In the genomic region with DNA sequence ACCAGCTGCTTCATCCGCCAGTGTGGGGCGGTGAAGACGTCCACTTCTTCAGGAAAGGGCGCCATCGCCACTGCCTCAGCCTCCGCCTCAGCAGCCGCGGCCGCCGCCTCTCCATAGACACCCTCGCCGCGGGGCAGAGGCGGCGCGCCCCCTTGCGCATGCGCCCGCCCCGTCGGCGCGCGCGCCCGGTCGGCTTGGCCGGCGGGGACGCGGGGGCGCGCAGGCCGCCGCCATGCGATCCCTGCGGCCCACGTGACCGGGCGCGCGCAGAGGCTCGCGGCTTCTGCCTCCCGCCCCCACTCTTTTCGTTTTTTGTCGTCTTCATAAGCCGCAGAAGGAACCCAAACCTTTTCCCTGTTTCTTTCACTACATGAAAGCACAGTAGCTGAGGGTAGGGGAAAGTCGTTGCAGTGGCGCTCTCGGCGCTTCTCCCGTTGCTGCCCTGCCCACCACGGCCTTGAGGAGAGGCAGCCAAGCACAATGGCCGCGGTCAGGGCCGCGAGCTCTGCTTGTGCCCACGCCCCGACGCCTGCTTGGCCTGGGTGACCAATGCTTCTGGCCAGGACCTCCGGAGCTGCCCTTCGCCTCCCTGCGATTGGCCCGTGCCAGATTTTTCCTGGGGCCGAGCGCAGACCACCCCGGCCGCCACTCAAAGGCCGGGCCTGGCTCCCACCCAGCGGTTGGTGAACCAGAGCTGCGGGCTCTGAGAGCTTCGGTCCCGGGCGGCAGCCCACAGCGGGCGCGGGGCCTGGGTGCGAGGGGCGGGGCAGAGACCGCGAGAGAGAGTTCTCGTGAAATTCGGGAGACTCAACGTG, we compare ENCODE assay signal across 1 cellular context.
TF ChIP-seq lines count a peak whose summit lies in the region.

A gene with protein sequence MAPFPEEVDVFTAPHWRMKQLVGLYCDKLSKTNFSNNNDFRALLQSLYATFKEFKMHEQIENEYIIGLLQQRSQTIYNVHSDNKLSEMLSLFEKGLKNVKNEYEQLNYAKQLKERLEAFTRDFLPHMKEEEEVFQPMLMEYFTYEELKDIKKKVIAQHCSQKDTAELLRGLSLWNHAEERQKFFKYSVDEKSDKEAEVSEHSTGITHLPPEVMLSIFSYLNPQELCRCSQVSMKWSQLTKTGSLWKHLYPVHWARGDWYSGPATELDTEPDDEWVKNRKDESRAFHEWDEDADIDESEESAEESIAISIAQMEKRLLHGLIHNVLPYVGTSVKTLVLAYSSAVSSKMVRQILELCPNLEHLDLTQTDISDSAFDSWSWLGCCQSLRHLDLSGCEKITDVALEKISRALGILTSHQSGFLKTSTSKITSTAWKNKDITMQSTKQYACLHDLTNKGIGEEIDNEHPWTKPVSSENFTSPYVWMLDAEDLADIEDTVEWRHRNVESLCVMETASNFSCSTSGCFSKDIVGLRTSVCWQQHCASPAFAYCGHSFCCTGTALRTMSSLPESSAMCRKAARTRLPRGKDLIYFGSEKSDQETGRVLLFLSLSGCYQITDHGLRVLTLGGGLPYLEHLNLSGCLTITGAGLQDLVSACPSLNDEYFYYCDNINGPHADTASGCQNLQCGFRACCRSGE (minus strand): TSS at position 135 of the 815 bp plus-strand sequence. CDS start 70 bp downstream, at position 65.

TF ChIP-seq in GM12878, 131 proteins besides CTCF, POLR2A, EP300 and RAD21 (continued from another document and continues in another):
- no peak for TF ChIP-seq CUX1 (IDR thresholded peaks at IDR 0.05; ENCODE audit: insufficient replicate concordance, low read depth, low read length)
- peak; percentile 67; the same call in 1 of the 2 replicates for TF ChIP-seq ATF3 (IDR thresholded peaks at IDR 0.05; ENCODE audit: borderline replicate concordance, extremely low read depth, low read depth, low read length)
- no peak for TF ChIP-seq TCF3 (IDR thresholded peaks at IDR 0.05; ENCODE audit: borderline replicate concordance, insufficient read depth, low read depth, low read length)
- TF ChIP-seq, protein P1, sequence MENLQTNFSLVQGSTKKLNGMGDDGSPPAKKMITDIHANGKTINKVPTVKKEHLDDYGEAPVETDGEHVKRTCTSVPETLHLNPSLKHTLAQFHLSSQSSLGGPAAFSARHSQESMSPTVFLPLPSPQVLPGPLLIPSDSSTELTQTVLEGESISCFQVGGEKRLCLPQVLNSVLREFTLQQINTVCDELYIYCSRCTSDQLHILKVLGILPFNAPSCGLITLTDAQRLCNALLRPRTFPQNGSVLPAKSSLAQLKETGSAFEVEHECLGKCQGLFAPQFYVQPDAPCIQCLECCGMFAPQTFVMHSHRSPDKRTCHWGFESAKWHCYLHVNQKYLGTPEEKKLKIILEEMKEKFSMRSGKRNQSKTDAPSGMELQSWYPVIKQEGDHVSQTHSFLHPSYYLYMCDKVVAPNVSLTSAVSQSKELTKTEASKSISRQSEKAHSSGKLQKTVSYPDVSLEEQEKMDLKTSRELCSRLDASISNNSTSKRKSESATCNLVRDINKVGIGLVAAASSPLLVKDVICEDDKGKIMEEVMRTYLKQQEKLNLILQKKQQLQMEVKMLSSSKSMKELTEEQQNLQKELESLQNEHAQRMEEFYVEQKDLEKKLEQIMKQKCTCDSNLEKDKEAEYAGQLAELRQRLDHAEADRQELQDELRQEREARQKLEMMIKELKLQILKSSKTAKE (IDR thresholded peaks at IDR 0.05; ENCODE audit: low read depth, poor library complexity, severe bottlenecking) = no peak
- TF ChIP-seq RUNX3 (IDR thresholded peaks at IDR 0.05; ENCODE audit: low read length) = peak; percentile 74
- TF ChIP-seq, protein P2, sequence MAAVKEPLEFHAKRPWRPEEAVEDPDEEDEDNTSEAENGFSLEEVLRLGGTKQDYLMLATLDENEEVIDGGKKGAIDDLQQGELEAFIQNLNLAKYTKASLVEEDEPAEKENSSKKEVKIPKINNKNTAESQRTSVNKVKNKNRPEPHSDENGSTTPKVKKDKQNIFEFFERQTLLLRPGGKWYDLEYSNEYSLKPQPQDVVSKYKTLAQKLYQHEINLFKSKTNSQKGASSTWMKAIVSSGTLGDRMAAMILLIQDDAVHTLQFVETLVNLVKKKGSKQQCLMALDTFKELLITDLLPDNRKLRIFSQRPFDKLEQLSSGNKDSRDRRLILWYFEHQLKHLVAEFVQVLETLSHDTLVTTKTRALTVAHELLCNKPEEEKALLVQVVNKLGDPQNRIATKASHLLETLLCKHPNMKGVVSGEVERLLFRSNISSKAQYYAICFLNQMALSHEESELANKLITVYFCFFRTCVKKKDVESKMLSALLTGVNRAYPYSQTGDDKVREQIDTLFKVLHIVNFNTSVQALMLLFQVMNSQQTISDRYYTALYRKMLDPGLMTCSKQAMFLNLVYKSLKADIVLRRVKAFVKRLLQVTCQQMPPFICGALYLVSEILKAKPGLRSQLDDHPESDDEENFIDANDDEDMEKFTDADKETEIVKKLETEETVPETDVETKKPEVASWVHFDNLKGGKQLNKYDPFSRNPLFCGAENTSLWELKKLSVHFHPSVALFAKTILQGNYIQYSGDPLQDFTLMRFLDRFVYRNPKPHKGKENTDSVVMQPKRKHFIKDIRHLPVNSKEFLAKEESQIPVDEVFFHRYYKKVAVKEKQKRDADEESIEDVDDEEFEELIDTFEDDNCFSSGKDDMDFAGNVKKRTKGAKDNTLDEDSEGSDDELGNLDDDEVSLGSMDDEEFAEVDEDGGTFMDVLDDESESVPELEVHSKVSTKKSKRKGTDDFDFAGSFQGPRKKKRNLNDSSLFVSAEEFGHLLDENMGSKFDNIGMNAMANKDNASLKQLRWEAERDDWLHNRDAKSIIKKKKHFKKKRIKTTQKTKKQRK (IDR thresholded peaks at IDR 0.05; ENCODE audit: low read depth, low read length) = no peak
- no peak for TF ChIP-seq ESRRA (IDR thresholded peaks at IDR 0.05; ENCODE audit: low read length)
- no peak for TF ChIP-seq BRCA1 (IDR thresholded peaks at IDR 0.05; ENCODE audit: low read depth, low read length)
- peak; percentile 84; the same call in 1 of the 2 replicates for TF ChIP-seq RB1 (IDR thresholded peaks at IDR 0.05; ENCODE audit: borderline replicate concordance)
- TF ChIP-seq, protein P3, sequence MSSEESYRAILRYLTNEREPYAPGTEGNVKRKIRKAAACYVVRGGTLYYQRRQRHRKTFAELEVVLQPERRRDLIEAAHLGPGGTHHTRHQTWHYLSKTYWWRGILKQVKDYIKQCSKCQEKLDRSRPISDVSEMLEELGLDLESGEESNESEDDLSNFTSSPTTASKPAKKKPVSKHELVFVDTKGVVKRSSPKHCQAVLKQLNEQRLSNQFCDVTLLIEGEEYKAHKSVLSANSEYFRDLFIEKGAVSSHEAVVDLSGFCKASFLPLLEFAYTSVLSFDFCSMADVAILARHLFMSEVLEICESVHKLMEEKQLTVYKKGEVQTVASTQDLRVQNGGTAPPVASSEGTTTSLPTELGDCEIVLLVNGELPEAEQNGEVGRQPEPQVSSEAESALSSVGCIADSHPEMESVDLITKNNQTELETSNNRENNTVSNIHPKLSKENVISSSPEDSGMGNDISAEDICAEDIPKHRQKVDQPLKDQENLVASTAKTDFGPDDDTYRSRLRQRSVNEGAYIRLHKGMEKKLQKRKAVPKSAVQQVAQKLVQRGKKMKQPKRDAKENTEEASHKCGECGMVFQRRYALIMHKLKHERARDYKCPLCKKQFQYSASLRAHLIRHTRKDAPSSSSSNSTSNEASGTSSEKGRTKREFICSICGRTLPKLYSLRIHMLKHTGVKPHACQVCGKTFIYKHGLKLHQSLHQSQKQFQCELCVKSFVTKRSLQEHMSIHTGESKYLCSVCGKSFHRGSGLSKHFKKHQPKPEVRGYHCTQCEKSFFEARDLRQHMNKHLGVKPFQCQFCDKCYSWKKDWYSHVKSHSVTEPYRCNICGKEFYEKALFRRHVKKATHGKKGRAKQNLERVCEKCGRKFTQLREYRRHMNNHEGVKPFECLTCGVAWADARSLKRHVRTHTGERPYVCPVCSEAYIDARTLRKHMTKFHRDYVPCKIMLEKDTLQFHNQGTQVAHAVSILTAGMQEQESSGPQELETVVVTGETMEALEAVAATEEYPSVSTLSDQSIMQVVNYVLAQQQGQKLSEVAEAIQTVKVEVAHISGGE (CRISPR knock-in tag; IDR thresholded peaks at IDR 0.05) = no peak
- TF ChIP-seq ELK1 (IDR thresholded peaks at IDR 0.05; ENCODE audit: low read depth, low read length) = no peak
- TF ChIP-seq RELA (IDR thresholded peaks at IDR 0.05; ENCODE audit: borderline replicate concordance, partially characterized antibody) = peak; percentile 56
- TF ChIP-seq JUNB (IDR thresholded peaks at IDR 0.05) = no peak
- TF ChIP-seq RBBP5 (conservative IDR thresholded peaks at IDR 0.05) = no peak
- TF ChIP-seq KDM1A (IDR thresholded peaks at IDR 0.05; ENCODE audit: borderline replicate concordance) = no peak
- no peak for TF ChIP-seq ZNF207 (IDR thresholded peaks at IDR 0.05; ENCODE audit: borderline replicate concordance)
- TF ChIP-seq ASH2L (IDR thresholded peaks at IDR 0.05; ENCODE audit: borderline replicate concordance, low read depth) = no peak
- no peak for TF ChIP-seq EED (IDR thresholded peaks at IDR 0.05; ENCODE audit: low read depth)
- no peak for TF ChIP-seq NFXL1 (IDR thresholded peaks at IDR 0.05; ENCODE audit: borderline replicate concordance)
- TF ChIP-seq TBL1XR1 (IDR thresholded peaks at IDR 0.05; ENCODE audit: low read depth, low read length) = no peak
- TF ChIP-seq CBFB (IDR thresholded peaks at IDR 0.05; ENCODE audit: low read depth) = no peak
- peak; percentile 83 for TF ChIP-seq POLR2AphosphoS5 (IDR thresholded peaks at IDR 0.05; ENCODE audit: low read length)
- 0 out of 2 replicates have a peak, but pooled peaks have one; percentile 46 for TF ChIP-seq POLR2AphosphoS2 (IDR thresholded peaks at IDR 0.05; ENCODE audit: low read depth, low read length)
- peak in 1 of 2 experiments; percentile 72; a peak in 1 of 3 replicates for TF ChIP-seq EGR1 (IDR thresholded peaks at IDR 0.05; ENCODE audit: borderline replicate concordance in 1 of 2, low read depth in 2 of 2, low read length in 2 of 2)
- no peak for TF ChIP-seq PRDM15 (CRISPR knock-in tag; IDR thresholded peaks at IDR 0.05)
- no peak for TF ChIP-seq SUZ12 (IDR thresholded peaks at IDR 0.05; ENCODE audit: unreplicated experiment)
- TF ChIP-seq MXI1 (IDR thresholded peaks at IDR 0.05; ENCODE audit: low read depth, low read length) = no peak
- TF ChIP-seq FOXM1 (IDR thresholded peaks at IDR 0.05; ENCODE audit: low read depth, low read length) = no peak
- TF ChIP-seq STAT1 (conservative IDR thresholded peaks at IDR 0.05) = no peak
